10 cellular contexts compared by ENCODE assay signal in the genomic region with DNA sequence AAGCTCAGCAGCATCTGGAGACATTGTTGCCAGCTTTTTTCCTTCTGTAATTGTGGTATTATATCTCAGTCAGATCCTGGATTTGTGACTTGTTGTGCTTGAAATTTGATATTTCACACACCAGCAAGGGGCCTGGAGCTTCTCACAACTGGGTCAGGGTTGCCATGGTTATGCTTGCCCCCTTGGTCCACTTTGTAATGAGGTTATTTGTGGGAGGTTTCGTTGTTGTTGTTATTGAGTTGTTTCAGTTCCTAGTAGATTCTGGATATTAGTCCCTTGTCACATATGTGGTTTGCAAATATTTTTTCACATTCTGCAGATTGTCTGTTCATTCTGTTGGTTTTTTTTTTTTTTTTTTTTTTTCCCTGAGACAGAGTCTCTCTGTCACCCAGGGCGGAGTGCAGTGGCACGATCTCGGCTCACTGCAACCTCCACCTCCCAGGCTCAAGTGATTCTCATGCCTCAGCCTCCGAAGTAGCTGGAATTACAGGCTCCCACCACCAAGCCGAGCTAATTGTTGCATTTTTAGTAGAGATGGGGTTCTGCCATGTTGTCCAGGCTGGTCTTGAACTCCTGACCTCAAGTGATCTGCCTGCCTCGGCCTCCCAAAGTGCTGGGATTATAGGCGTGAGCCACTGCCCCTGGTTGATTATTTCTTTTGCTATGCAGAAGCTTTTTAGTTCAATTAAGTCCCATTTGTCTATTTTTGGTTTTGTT.
DNase-seq lines count a peak whose midpoint lies in the region; ATAC-seq lines count a peak whose summit lies in the region.
"Had no signal": no experiment of that assay in that cellular context is flagged by ENCODE, and none has a peak within 500 bp of the region (broad histone marks: within the 10 kb centered on the region; RNA-seq: fewer than 3 reads in every experiment).

No MANE protein-coding gene starts in this region.

- ATAC-seq in HG02678 (IDR thresholded peaks at IDR 0.05; ENCODE audit: unreplicated experiment) (peak; percentile 91), HG03558 (IDR thresholded peaks at IDR 0.05; ENCODE audit: extremely low read depth, unreplicated experiment) (peak; percentile 88)
- ATAC-seq: K562 had no signal

- DNase-seq in NCI-H748 (lab: John Stamatoyannopoulos, UW; ENCODE audit: unreplicated experiment) (peak; percentile 58), NCI-H748 treated with DMSO at 0.1 percent for 48 hours (lab: John Stamatoyannopoulos, UW) (no peak), NCI-H446 (lab: John Stamatoyannopoulos, UW) (no peak), NCI-H226 (no peak), SKM-1 treated with dmso at 0.1 percent for 144 hours (lab: John Stamatoyannopoulos, UW; ENCODE audit: unreplicated experiment) (no peak)
- DNase-seq in stimulated activated CD4-positive, alpha-beta T cell treated with anti-CD3 and anti-CD28 coated beads, Interleukin-2, amount 100 ng/mL, for 24 hours, result no peak
- DNase-seq: erythroblast had no signal
